In the genomic region with DNA sequence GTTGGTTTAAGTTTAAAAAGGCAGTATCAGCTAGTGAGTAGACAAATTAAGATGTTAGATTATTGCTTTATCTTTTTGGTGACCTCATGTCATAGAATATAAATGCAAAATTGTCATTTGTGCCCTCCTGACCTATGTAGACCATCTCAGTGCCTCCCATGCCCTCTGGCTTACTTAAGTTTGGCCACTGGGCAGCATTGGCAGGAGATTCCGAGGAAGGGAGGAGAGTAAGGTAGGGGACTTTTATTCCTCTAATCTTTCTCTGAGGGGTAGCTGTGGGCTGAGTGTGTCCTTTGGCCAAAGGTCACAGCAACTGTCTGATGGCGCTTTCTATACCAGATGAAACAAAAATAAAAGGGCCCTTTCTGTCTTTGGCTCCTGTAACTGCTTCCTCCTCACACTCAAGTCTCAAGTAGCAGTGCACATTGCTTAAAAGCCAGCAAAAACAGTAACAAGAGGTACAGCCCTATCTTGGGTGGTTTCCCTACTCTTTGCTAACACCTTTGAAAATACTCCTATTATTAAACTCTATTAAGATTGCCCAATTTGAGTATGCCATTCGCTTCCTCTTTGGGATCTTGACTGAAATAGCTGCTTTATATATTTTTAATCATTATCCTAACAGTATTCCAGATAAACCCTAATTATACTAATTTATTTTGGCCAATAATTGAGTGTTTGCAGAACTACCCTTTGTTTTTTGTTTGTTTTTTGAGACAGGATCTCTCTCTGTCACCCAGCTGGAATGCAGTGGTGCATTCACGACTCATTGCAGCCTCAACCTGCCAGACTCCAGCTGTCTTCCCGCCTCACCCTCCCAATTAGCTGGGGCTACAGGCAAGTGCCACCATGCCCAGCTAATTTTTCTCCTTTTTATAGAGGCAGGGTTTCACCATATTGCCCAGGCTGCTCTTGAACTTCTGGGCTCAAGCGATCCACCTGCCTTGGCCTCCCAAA, we compare ENCODE assay signal across 10 cellular contexts. TPM values are rescaled to one million over a fixed set of nuclear protein-coding genes. Genes with fewer than 3 reads are reported as not detected.
A peak's percentile ranks its signal among the peaks of the same experiment; 100 is the strongest.
DNase-seq lines count a peak whose midpoint lies in the region; ATAC-seq and TF ChIP-seq lines count a peak whose summit lies in the region.
"Had no signal": no experiment of that assay in that cellular context is flagged by ENCODE, and none has a peak within 500 bp of the region (broad histone marks: within the 10 kb centered on the region; RNA-seq: fewer than 3 reads in every experiment).

No MANE protein-coding gene starts in this region.

- 71% methylated on average over 6 of the region's 6 CpGs for WGBS in SK-N-SH (ENCODE audit: low lambda C conversion rate)
- WGBS in mesodermal cell (ENCODE audit: insufficient coverage in 2 of 2), 2 experiments, result 49 to 55% methylated on average over 3 to 5 of the region's 6 CpGs

- H3K4me3 ChIP-seq in SK-N-SH (ENCODE audit: low read depth in 2 of 2, low read length in 1 of 2) (no peak overlapping the region), mesodermal cell (ENCODE audit: extremely low read depth, insufficient read depth, low read length, poor library complexity, severe bottlenecking) (no peak overlapping the region)

- H4K20me1 ChIP-seq in SK-N-SH (ENCODE audit: insufficient read depth), result no peaks in the 10 kb centered on the region

- POLR2A ChIA-PET in SK-N-SH (lab: Yijun Ruan, JAX), result no interaction called here

- no peak for ATAC-seq in GM21390 (IDR thresholded peaks at IDR 0.05; ENCODE audit: unreplicated experiment)
- ATAC-seq: left ventricle myocardium superior had no signal

- H3K4me1 Mint-ChIP-seq in immature natural killer cell, result peaks cover 2 to 15% of the 10 kb centered on the region in 2 donors

- no peaks in the 10 kb centered on the region for H3K27me3 ChIP-seq in SK-N-SH (ENCODE audit: insufficient read depth)

- H2AFZ ChIP-seq in SK-N-SH (ENCODE audit: low read depth), result no peak overlapping the region

- H3K27ac Mint-ChIP-seq in immature natural killer cell, result no peak overlapping the region

- H3K4me1 ChIP-seq in SK-N-SH (ENCODE audit: control insufficient read depth in 1 of 2, insufficient read depth in 2 of 2, low read depth in 1 of 2, low read length in 1 of 2), result peaks cover 3 to 29% of the 10 kb centered on the region in 2 experiments; a peak in 3 of 4 replicates
- peaks cover 28% of the 10 kb centered on the region for H3K4me1 ChIP-seq in mesodermal cell (ENCODE audit: control insufficient read depth, insufficient read depth, low read length, poor library complexity, severe bottlenecking)

- H3K9me2 ChIP-seq in SK-N-SH, result no peaks in the 10 kb centered on the region

- peaks cover 99% of the 10 kb centered on the region for H3K79me2 ChIP-seq in SK-N-SH (ENCODE audit: insufficient read depth)

- peak overlapping the region; percentile 26; the same call in 1 of the 2 replicates for H3K4me2 ChIP-seq in SK-N-SH

- TF ChIP-seq RAD21 in SK-N-SH (IDR thresholded peaks at IDR 0.05; ENCODE audit: low read length), result no peak

- no peaks in the 10 kb centered on the region for H3K27me3 Mint-ChIP-seq in immature natural killer cell (ENCODE audit: low read depth in 3 of 3)

- H3K4me3 Mint-ChIP-seq in immature natural killer cell, result no peak overlapping the region

- H3K9ac ChIP-seq in SK-N-SH, result no peak overlapping the region

- H3K36me3 Mint-ChIP-seq in immature natural killer cell, result peaks cover 0 to 4% (median 3%) of the 10 kb centered on the region in 3 donors

- H3K9me3 ChIP-seq in SK-N-SH (no peaks in the 10 kb centered on the region), mesodermal cell (ENCODE audit: control insufficient read depth, low read length) (no peaks in the 10 kb centered on the region)

- H3K27ac ChIP-seq in SK-N-SH (ENCODE audit: low read depth in 2 of 2, low read length in 1 of 2), result peak overlapping the region in 1 of 2 experiments; percentile 46; a peak in 2 of 4 replicates
- H3K27ac ChIP-seq in mesodermal cell (ENCODE audit: low read depth, low read length, severe bottlenecking), result peak overlapping the region; percentile 59

- DNase-seq in GM10266 (ENCODE audit: extremely low spot score) (peak; percentile 7), NCI-H1105 (lab: John Stamatoyannopoulos, UW) (peak; percentile 58), SK-N-SH (no peak), middle frontal gyrus (ENCODE audit: extremely low spot score, low spot score) (no peak), immature natural killer cell (no peak), GOT3 (lab: John Stamatoyannopoulos, UW) (no peak)
- DNase-seq: cerebellar nuclear complex, left ventricle myocardium superior had no signal

- no peak for TF ChIP-seq EP300 in SK-N-SH (IDR thresholded peaks at IDR 0.05; ENCODE audit: borderline replicate concordance in 1 of 2, low read depth in 1 of 2, low read length in 1 of 2)

- H3K9me3 Mint-ChIP-seq in immature natural killer cell, result no peaks in the 10 kb centered on the region

- peaks cover 21% of the 10 kb centered on the region for H3F3A ChIP-seq in SK-N-SH (replicated peaks; ENCODE audit: insufficient read depth)

- TF ChIP-seq CTCF in GM10266 (IDR thresholded peaks at IDR 0.05; ENCODE audit: control insufficient read depth, insufficient read depth, low read depth, missing control alignments), result no peak
- TF ChIP-seq CTCF in SK-N-SH (IDR thresholded peaks at IDR 0.05), result no peak

- CTCF ChIA-PET in SK-N-SH (lab: Yijun Ruan, JAX), result interaction anchor here (0.8 to 2.7 kb wide), 7 partner anchors 9 to 134 kb away, joined by 3 to 13 read pairs (median 4); no protein-coding TSS in a partner anchor

- H3K36me3 ChIP-seq in SK-N-SH (replicated peaks in 1 of 2; ENCODE audit: control insufficient read depth in 1 of 2, insufficient read depth in 2 of 2, low read length in 1 of 2), result peaks cover 6 to 23% of the 10 kb centered on the region in 2 experiments
- H3K36me3 ChIP-seq in mesodermal cell (ENCODE audit: control insufficient read depth, insufficient read depth, low read length), result peaks cover 11% of the 10 kb centered on the region

TF ChIP-seq in SK-N-SH, 30 proteins besides CTCF, POLR2A, EP300 and RAD21:
- TF ChIP-seq CHD2 (IDR thresholded peaks at IDR 0.05; ENCODE audit: low read length, partially characterized antibody) (no peak), NFIC (IDR thresholded peaks at IDR 0.05; ENCODE audit: borderline replicate concordance) (no peak), FOXJ3 (CRISPR knock-in tag; IDR thresholded peaks at IDR 0.05) (no peak), GATA2 (CRISPR knock-in tag; IDR thresholded peaks at IDR 0.05) (no peak), SMC3 (IDR thresholded peaks at IDR 0.05; ENCODE audit: low read depth, low read length) (no peak), JUND (IDR thresholded peaks at IDR 0.05) (no peak), TEAD4 (IDR thresholded peaks at IDR 0.05; ENCODE audit: borderline replicate concordance, insufficient read depth) (no peak), FOXM1 (IDR thresholded peaks at IDR 0.05; ENCODE audit: low read depth) (no peak), RFX5 (IDR thresholded peaks at IDR 0.05; ENCODE audit: low read length) (no peak), NRF1 (IDR thresholded peaks at IDR 0.05; ENCODE audit: low read depth, low read length) (no peak)

RNA-seq across cellular contexts. Expression of a gene that starts 56.5 kb away (rescaled TPM):
- 3.2 and 3.7 TPM in 2 replicates for polyA plus RNA-seq in SK-N-SH (2012; rRNA removed)
- 1.0 and 1.8 TPM in 2 replicates for polyA plus RNA-seq in SK-N-SH (2012; cell fraction: cytosol; rRNA removed)
- polyA plus RNA-seq in SK-N-SH (2012; cell fraction: nucleus; rRNA removed), result 14.3 and 17.0 TPM in 2 replicates
- polyA plus RNA-seq in mesodermal cell (2013, experiment 1 of 2), result 0.11 TPM
- not detected for polyA plus RNA-seq in mesodermal cell (2013, experiment 2 of 2)
- polyA plus RNA-seq in immature natural killer cell, result 1 to 10 TPM in 1 of 3 donors, under 1 TPM in 1, not detected in 1; 0.96 to 1.1 TPM

Comparison
In these comparisons a context has a peak if more than half of its experiments do, and no peak if none do; other contexts are left out.
1. DNase-seq: peak in GM10266 (single experiment) and NCI-H1105 (single experiment); none in SK-N-SH (single experiment), middle frontal gyrus (single experiment), immature natural killer cell (0 of 3) and GOT3 (single experiment).